ENCODE assay signal across 20 cellular contexts in the genomic region with DNA sequence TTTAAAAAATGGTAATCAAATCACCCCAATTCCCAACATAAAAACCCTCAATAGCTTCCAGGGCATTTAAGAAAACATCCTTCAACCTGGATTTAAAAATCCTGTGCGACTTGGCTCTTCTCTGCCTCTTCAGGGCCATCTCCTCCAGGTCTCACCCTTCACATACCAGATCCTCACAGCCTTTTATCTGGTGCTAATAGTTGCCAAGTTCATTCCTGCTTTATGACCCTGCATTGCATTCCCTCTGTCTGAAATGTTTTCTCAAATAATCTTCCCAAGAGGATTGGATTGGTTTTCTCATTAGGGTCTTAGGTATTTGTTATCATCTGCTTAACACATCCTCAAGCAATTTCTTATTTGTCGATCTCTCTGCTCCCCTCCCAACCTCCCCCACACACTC.
"Had no signal": no experiment of that assay in that cellular context is flagged by ENCODE, and none has a peak within 500 bp of the region (broad histone marks: within the 10 kb centered on the region; RNA-seq: fewer than 3 reads in every experiment).

No MANE protein-coding gene starts in this region.

- H3K27ac Mint-ChIP-seq: activated CD4-positive, alpha-beta memory T cell treated with anti-CD3 and anti-CD28 coated beads for 36 hours; activated CD4-positive, alpha-beta T cell treated with anti-CD3 and anti-CD28 coated beads, Interleukin-2, amount 10 ng/mL, durations not matched to agents 7 days and 5 days; activated naive CD4-positive, alpha-beta T cell treated with anti-CD3 and anti-CD28 coated beads for 36 hours; activated naive CD8-positive, alpha-beta T cell had no signal

- H3K27ac ChIP-seq: SK-N-MC, VCaP had no signal

- H3K4me1 Mint-ChIP-seq: activated CD4-positive, alpha-beta T cell treated with anti-CD3 and anti-CD28 coated beads, Interleukin-2, amount 10 ng/mL, durations not matched to agents 7 days and 5 days; central memory CD8-positive, alpha-beta T cell had no signal

- H3K4me3 ChIP-seq: SK-N-MC had no signal

- H3K36me3 Mint-ChIP-seq: activated CD4-positive, alpha-beta memory T cell treated with anti-CD3 and anti-CD28 coated beads for 36 hours; activated naive CD8-positive, alpha-beta T cell; brain had no signal

- ATAC-seq: activated T-cell treated with anti-CD3 and anti-CD28 coated beads, Interleukin-2, amount 50 U/mL, for 4 hours had no signal

- DNase-seq: activated CD4-positive, alpha-beta memory T cell treated with anti-CD3 and anti-CD28 coated beads for 36 hours; activated CD4-positive, alpha-beta T cell treated with anti-CD3 and anti-CD28 coated beads, Interleukin-2, amount 10 ng/mL, durations not matched to agents 7 days and 5 days; activated CD4-positive, CD25-positive, alpha-beta regulatory T cell; activated CD8-positive, alpha-beta memory T cell treated with anti-CD3 and anti-CD28 coated beads for 24 hours; activated gamma-delta T cell; activated naive CD4-positive, alpha-beta T cell treated with anti-CD3 and anti-CD28 coated beads for 36 hours; activated T-cell treated with anti-CD3 and anti-CD28 coated beads, Interleukin-2, amount 50 U/mL, for 4 hours; amygdala; NCI-H1048; NCI-H187 treated with DMSO at 0.1 percent for 48 hours; NCI-H2081 treated with DMSO at 0.1 percent for 48 hours; NCI-H446; NCI-H524; SIG-M5; T-helper 1 cell had no signal

- H3K27me3 Mint-ChIP-seq: activated CD4-positive, alpha-beta memory T cell treated with anti-CD3 and anti-CD28 coated beads for 36 hours; activated CD4-positive, alpha-beta T cell treated with anti-CD3 and anti-CD28 coated beads, Interleukin-2, amount 10 ng/mL, durations not matched to agents 7 days and 5 days; activated naive CD8-positive, alpha-beta T cell; central memory CD8-positive, alpha-beta T cell had no signal

- H3K4me3 Mint-ChIP-seq: activated CD4-positive, alpha-beta memory T cell treated with anti-CD3 and anti-CD28 coated beads for 36 hours; activated CD4-positive, alpha-beta T cell treated with anti-CD3 and anti-CD28 coated beads, Interleukin-2, amount 10 ng/mL, durations not matched to agents 7 days and 5 days; activated naive CD4-positive, alpha-beta T cell treated with anti-CD3 and anti-CD28 coated beads for 36 hours; activated naive CD8-positive, alpha-beta T cell; activated T-cell treated with anti-CD3 and anti-CD28 coated beads, Interleukin-2, amount 50 U/mL, for 4 hours; brain; central memory CD8-positive, alpha-beta T cell had no signal
